9 cellular contexts compared by ENCODE assay signal in the genomic region with DNA sequence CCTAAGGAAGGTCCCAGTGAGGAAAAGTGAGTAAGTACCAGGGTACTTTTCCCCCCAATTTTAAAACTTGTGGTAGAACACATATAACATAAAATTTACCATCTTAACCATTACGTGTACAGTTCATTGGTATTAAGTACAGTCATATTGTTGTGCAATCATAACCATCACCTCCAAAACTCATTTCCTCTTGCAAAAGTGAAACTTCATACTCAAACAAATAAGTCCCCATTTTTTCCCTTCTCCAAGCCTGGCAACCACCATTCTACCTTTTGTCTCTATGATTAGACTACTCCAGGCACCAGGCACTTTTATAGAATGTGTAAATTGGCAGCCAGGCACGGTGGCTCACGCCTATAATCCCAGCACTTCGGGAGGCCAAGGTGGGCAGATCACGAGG. TPM values are rescaled to one million over a fixed set of nuclear protein-coding genes. Genes with fewer than 3 reads are reported as not detected.
DNase-seq lines count a peak whose midpoint lies in the region; ATAC-seq and TF ChIP-seq lines count a peak whose summit lies in the region.
"Had no signal": no experiment of that assay in that cellular context is flagged by ENCODE, and none has a peak within 500 bp of the region (broad histone marks: within the 10 kb centered on the region; RNA-seq: fewer than 3 reads in every experiment).

No MANE protein-coding gene starts in this region.

- POLR2A ChIA-PET in IMR-90 (lab: Charles Lee; ENCODE audit: unreplicated experiment), result interaction anchor here (0.7 kb wide), 1 partner anchor 43 kb away, joined by 4 read pairs; no protein-coding TSS in a partner anchor

- peak overlapping the region; percentile 72 for H4K5ac ChIP-seq in IMR-90 (ENCODE audit: low read depth, low read length)

- H2BK5ac ChIP-seq in IMR-90 (ENCODE audit: low read depth, low read length, poor library complexity, severe bottlenecking), result peak overlapping the region; percentile 51

- H3K56ac ChIP-seq in IMR-90 (ENCODE audit: extremely low read depth, insufficient read depth, low read length), result no peak overlapping the region

- H2BK15ac ChIP-seq in IMR-90 (ENCODE audit: low read depth, low read length), result no peak overlapping the region

- ATAC-seq in GM18519 (IDR thresholded peaks at IDR 0.05; ENCODE audit: low FRiP score, unreplicated experiment) (peak; percentile 31), GM21576 (IDR thresholded peaks at IDR 0.05; ENCODE audit: unreplicated experiment) (peak; percentile 18), IMR-90 (ENCODE audit: low read depth) (no peak)

- no peak overlapping the region for H2AK5ac ChIP-seq in IMR-90 (ENCODE audit: low read depth, low read length)

- no peak overlapping the region for H4K91ac ChIP-seq in IMR-90 (ENCODE audit: insufficient read depth, low read depth, low read length)

- no peak for TF ChIP-seq POLR2A in IMR-90 (IDR thresholded peaks at IDR 0.05; ENCODE audit: low read depth, low read length)

- WGBS in IMR-90 (ENCODE audit: extremely low coverage in 2 of 2, insufficient read length in 1 of 2), 2 experiments, result 100% methylated on average over 4 of the region's 5 CpGs; no CpG with 5 or more reads in 1 of the 2 experiments

- TF ChIP-seq RAD21 in IMR-90 (IDR thresholded peaks at IDR 0.05; ENCODE audit: low read length), result no peak

- no peaks in the 10 kb centered on the region; the same call in 1 of the 2 replicates for H3K9me1 ChIP-seq in IMR-90 (ENCODE audit: insufficient read depth, low read length)

- in situ Hi-C loops in IMR-90 (cut with MboI; ENCODE audit: low sequenced_read_pairs), result loop anchor here (25.0 kb wide), 2 partner anchors 1830 to 2005 kb away; no protein-coding TSS in a partner anchor

- dilution Hi-C loops in IMR-90 (cut with HindIII; ENCODE audit: low sequenced_read_pairs, unreplicated experiment), result no loop called here

- H3K27ac ChIP-seq in IMR-90 (ENCODE audit: insufficient read depth, low read length) (peak overlapping the region; percentile 42; the same call in 1 of the 2 replicates), fibroblast of lung (ENCODE audit: insufficient read depth, low read length) (peak overlapping the region; percentile 30)
- H3K27ac ChIP-seq: colonic mucosa had no signal

- CTCF ChIA-PET in IMR-90 (lab: Yijun Ruan, JAX), result no interaction called here

- no peak overlapping the region for H3K14ac ChIP-seq in IMR-90 (replicated peaks; ENCODE audit: low read depth, low read length)

- BruUV-seq in IMR-90 (replicated peaks; lab: Mats Ljungman, UMichigan), result no TSS peak

- H3K9me3 ChIP-seq in IMR-90 (ENCODE audit: control insufficient read depth, insufficient read depth, low read length) (no peaks in the 10 kb centered on the region), fibroblast of lung (ENCODE audit: control insufficient read depth, insufficient read depth, low read depth, low read length) (no peaks in the 10 kb centered on the region)
- H3K9me3 ChIP-seq: colonic mucosa had no signal

- H3K79me2 ChIP-seq in fibroblast of lung (ENCODE audit: control insufficient read depth, insufficient read depth, low read length), result peaks cover 44% of the 10 kb centered on the region

- H2AFZ ChIP-seq in IMR-90 (replicated peaks; ENCODE audit: low read length, poor library complexity), result no peak overlapping the region
- H2AFZ ChIP-seq in fibroblast of lung (ENCODE audit: low read length), result peak overlapping the region; percentile 17

- H3K79me1 ChIP-seq in IMR-90 (ENCODE audit: low read depth in 1 of 2, low read length in 2 of 2), result peaks cover 41 to 57% of the 10 kb centered on the region in 2 experiments

- no peaks in the 10 kb centered on the region for H4K20me1 ChIP-seq in IMR-90 (ENCODE audit: insufficient read depth, low read length)
- no peaks in the 10 kb centered on the region for H4K20me1 ChIP-seq in fibroblast of lung (ENCODE audit: control insufficient read depth, extremely low read depth, insufficient read depth, low read length)

- no peak overlapping the region for H3K9ac ChIP-seq in IMR-90 (ENCODE audit: low read depth, low read length)
- no peak overlapping the region for H3K9ac ChIP-seq in fibroblast of lung (ENCODE audit: insufficient read depth, low read length)

- H3K4me1 ChIP-seq in IMR-90 (ENCODE audit: control insufficient read depth, insufficient read depth, low read length), result peaks cover 5% of the 10 kb centered on the region
- H3K4me1 ChIP-seq in fibroblast of lung (ENCODE audit: control insufficient read depth, extremely low read depth, insufficient read depth, low read length), result no peaks in the 10 kb centered on the region
- H3K4me1 ChIP-seq: colonic mucosa had no signal

- peak overlapping the region in 1 of 2 experiments; percentile 53; a peak in 3 of 4 replicates for H4K8ac ChIP-seq in IMR-90 (ENCODE audit: low read depth in 2 of 2, low read length in 2 of 2)

- peak overlapping the region; percentile 72; the same call in 1 of the 2 replicates for H3K18ac ChIP-seq in IMR-90 (ENCODE audit: low read depth, low read length)

- H2BK120ac ChIP-seq in IMR-90 (ENCODE audit: low read depth, low read length), result no peak overlapping the region

- H2BK20ac ChIP-seq in IMR-90 (ENCODE audit: low read depth, low read length), result no peak overlapping the region

- H2AK9ac ChIP-seq in IMR-90 (replicated peaks; ENCODE audit: low read depth, low read length, poor library complexity), result no peak overlapping the region

- H3K4me2 ChIP-seq in IMR-90 (ENCODE audit: low read depth, low read length), result peak overlapping the region; percentile 67; the same call in 1 of the 2 replicates
- H3K4me2 ChIP-seq in fibroblast of lung (ENCODE audit: extremely low read depth, insufficient read depth, low read length), result no peak overlapping the region

- H3K36me3 ChIP-seq in IMR-90 (ENCODE audit: control insufficient read depth, insufficient read depth, low read length) (peaks cover 14% of the 10 kb centered on the region), fibroblast of lung (ENCODE audit: control insufficient read depth, insufficient read depth, low read length) (peaks cover 13% of the 10 kb centered on the region)

- TF ChIP-seq CTCF in IMR-90 (conservative IDR thresholded peaks at IDR 0.05; ENCODE audit: low read depth, low read length) (no peak), fibroblast of lung (conservative IDR thresholded peaks at IDR 0.05 in 1 of 2, IDR thresholded peaks at IDR 0.05 in 1 of 2; ENCODE audit: low read depth in 1 of 2, low read length in 2 of 2) (no peak)

- DNase-seq in IMR-90 (peak; percentile 71), fibroblast of lung (ENCODE audit: low read depth in 2 of 2) (peak; percentile 20 to 67), NCI-H2029 (lab: John Stamatoyannopoulos, UW) (no peak), SW480 (ENCODE audit: low spot score) (no peak), DMS 273 treated with DMSO at 0.1 percent for 48 hours (lab: John Stamatoyannopoulos, UW) (no peak)
- DNase-seq: colonic mucosa, GOT3 had no signal

- H3K4me3 ChIP-seq in IMR-90 (ENCODE audit: insufficient read depth, low read depth, low read length) (no peak overlapping the region), fibroblast of lung (replicated peaks in 1 of 4; ENCODE audit: control extremely low read depth in 1 of 4, insufficient read depth in 1 of 4, low read depth in 3 of 4, low read length in 4 of 4) (no peak overlapping the region)
- H3K4me3 ChIP-seq: colonic mucosa had no signal

- intact Hi-C loops in IMR-90 (cut with micrococcal nuclease), result no loop called here

- no peaks in the 10 kb centered on the region for H3K27me3 ChIP-seq in IMR-90 (ENCODE audit: control insufficient read depth, insufficient read depth, low read length)
- H3K27me3 ChIP-seq in fibroblast of lung (ENCODE audit: control insufficient read depth, insufficient read depth, low read length), result no peaks in the 10 kb centered on the region
- H3K27me3 ChIP-seq: colonic mucosa had no signal

- no peak overlapping the region for H3K23ac ChIP-seq in IMR-90 (ENCODE audit: low read depth, low read length)

- no peak overlapping the region; the same call in 1 of the 2 replicates for H3K4ac ChIP-seq in IMR-90 (ENCODE audit: low read depth, low read length)

RNA-seq across cellular contexts. Expression of a gene that starts 12.2 kb away (rescaled TPM):
- total RNA-seq in IMR-90 (2012; rRNA removed) (148 and 208 TPM in 2 replicates), fibroblast of lung (9.2 and 57.8 TPM in 2 replicates)
- polyA plus RNA-seq in IMR-90 (2012; rRNA removed) (131 and 132 TPM in 2 replicates), fibroblast of lung (60.5 and 239 TPM in 2 replicates)
- 52.1 and 66.7 TPM in 2 replicates for polyA plus RNA-seq in IMR-90 (2012; cell fraction: cytosol; rRNA removed)
- 96.3 and 151 TPM in 2 replicates for polyA plus RNA-seq in IMR-90 (2012; cell fraction: nucleus; rRNA removed; ENCODE audit: low replicate concordance)
- polyA plus RNA-seq in fibroblast of lung (2012), result 34.0 and 142 TPM in 2 replicates
- polyA minus RNA-seq in fibroblast of lung (ENCODE audit: low replicate concordance), result 68.0 and 418 TPM in 2 replicates

RNA-seq across cellular contexts. Expression of a gene that starts 27.5 kb away (rescaled TPM):
- total RNA-seq in IMR-90 (2012; rRNA removed), result 3.9 and 4.4 TPM in 2 replicates
- polyA plus RNA-seq in IMR-90 (2012; rRNA removed), result 9.9 TPM in 2 replicates
- 10.6 and 11.0 TPM in 2 replicates for polyA plus RNA-seq in IMR-90 (2012; cell fraction: cytosol; rRNA removed)
- 36.7 and 43.3 TPM in 2 replicates for polyA plus RNA-seq in IMR-90 (2012; cell fraction: nucleus; rRNA removed; ENCODE audit: low replicate concordance)
- total RNA-seq in fibroblast of lung, result 11.0 and 14.2 TPM in 2 replicates
- 5.9 and 8.3 TPM in 2 replicates for polyA plus RNA-seq in fibroblast of lung
- 7.2 and 14.5 TPM in 2 replicates for polyA plus RNA-seq in fibroblast of lung (2012)
- polyA minus RNA-seq in fibroblast of lung (ENCODE audit: low replicate concordance), result 4.6 and 8.1 TPM in 2 replicates

RNA-seq across cellular contexts. Expression of a gene that starts 40.3 kb away (rescaled TPM):
- total RNA-seq in IMR-90 (2012; rRNA removed), result 7.5 and 9.0 TPM in 2 replicates
- polyA plus RNA-seq in IMR-90 (2012; rRNA removed), result 11.3 and 12.3 TPM in 2 replicates
- 7.6 and 9.8 TPM in 2 replicates for polyA plus RNA-seq in IMR-90 (2012; cell fraction: cytosol; rRNA removed)
- polyA plus RNA-seq in IMR-90 (2012; cell fraction: nucleus; rRNA removed; ENCODE audit: low replicate concordance), result 47.8 and 54.3 TPM in 2 replicates
- 9.0 and 11.2 TPM in 2 replicates for total RNA-seq in fibroblast of lung
- 11.1 and 11.2 TPM in 2 replicates for polyA plus RNA-seq in fibroblast of lung
- 11.4 and 14.5 TPM in 2 replicates for polyA plus RNA-seq in fibroblast of lung (2012)
- polyA minus RNA-seq in fibroblast of lung (ENCODE audit: low replicate concordance), result 6.4 and 21.0 TPM in 2 replicates

RNA-seq across cellular contexts. Expression of a gene that starts 47.0 kb away (rescaled TPM):
- total RNA-seq in IMR-90 (2012; rRNA removed), result 85.3 and 100 TPM in 2 replicates
- polyA plus RNA-seq in IMR-90 (2012; rRNA removed), result 68.9 and 77.5 TPM in 2 replicates
- polyA plus RNA-seq in IMR-90 (2012; cell fraction: cytosol; rRNA removed), result 58.6 and 77.5 TPM in 2 replicates
- 120 and 174 TPM in 2 replicates for polyA plus RNA-seq in IMR-90 (2012; cell fraction: nucleus; rRNA removed; ENCODE audit: low replicate concordance)
- total RNA-seq in fibroblast of lung, result 88.6 and 104 TPM in 2 replicates
- 41.7 and 52.5 TPM in 2 replicates for polyA plus RNA-seq in fibroblast of lung
- polyA plus RNA-seq in fibroblast of lung (2012), result 61.0 and 84.9 TPM in 2 replicates
- polyA minus RNA-seq in fibroblast of lung (ENCODE audit: low replicate concordance), result 73.2 and 101 TPM in 2 replicates

RNA-seq across cellular contexts. Expression of a gene that starts 49.8 kb away (rescaled TPM):
- total RNA-seq in IMR-90 (2012; rRNA removed) (7.2 and 7.9 TPM in 2 replicates), fibroblast of lung (13.4 and 16.3 TPM in 2 replicates)
- polyA plus RNA-seq in IMR-90 (2012; rRNA removed) (10.7 and 10.8 TPM in 2 replicates), fibroblast of lung (10.2 and 15.5 TPM in 2 replicates)
- polyA plus RNA-seq in IMR-90 (2012; cell fraction: cytosol; rRNA removed), result 13.8 and 14.7 TPM in 2 replicates
- 11.7 and 12.4 TPM in 2 replicates for polyA plus RNA-seq in IMR-90 (2012; cell fraction: nucleus; rRNA removed; ENCODE audit: low replicate concordance)
- 11.0 and 18.3 TPM in 2 replicates for polyA plus RNA-seq in fibroblast of lung (2012)
- 13.0 and 15.8 TPM in 2 replicates for polyA minus RNA-seq in fibroblast of lung (ENCODE audit: low replicate concordance)

Comparison
In these comparisons a context has a peak if more than half of its experiments do, and no peak if none do; other contexts are left out.
1. DNase-seq: peak in IMR-90 (single experiment) and fibroblast of lung (2 of 2); none in NCI-H2029 (single experiment), SW480 (single experiment) and DMS 273 treated with DMSO at 0.1 percent for 48 hours (single experiment).